ENCODE assay signal across 9 cellular contexts in the genomic region with DNA sequence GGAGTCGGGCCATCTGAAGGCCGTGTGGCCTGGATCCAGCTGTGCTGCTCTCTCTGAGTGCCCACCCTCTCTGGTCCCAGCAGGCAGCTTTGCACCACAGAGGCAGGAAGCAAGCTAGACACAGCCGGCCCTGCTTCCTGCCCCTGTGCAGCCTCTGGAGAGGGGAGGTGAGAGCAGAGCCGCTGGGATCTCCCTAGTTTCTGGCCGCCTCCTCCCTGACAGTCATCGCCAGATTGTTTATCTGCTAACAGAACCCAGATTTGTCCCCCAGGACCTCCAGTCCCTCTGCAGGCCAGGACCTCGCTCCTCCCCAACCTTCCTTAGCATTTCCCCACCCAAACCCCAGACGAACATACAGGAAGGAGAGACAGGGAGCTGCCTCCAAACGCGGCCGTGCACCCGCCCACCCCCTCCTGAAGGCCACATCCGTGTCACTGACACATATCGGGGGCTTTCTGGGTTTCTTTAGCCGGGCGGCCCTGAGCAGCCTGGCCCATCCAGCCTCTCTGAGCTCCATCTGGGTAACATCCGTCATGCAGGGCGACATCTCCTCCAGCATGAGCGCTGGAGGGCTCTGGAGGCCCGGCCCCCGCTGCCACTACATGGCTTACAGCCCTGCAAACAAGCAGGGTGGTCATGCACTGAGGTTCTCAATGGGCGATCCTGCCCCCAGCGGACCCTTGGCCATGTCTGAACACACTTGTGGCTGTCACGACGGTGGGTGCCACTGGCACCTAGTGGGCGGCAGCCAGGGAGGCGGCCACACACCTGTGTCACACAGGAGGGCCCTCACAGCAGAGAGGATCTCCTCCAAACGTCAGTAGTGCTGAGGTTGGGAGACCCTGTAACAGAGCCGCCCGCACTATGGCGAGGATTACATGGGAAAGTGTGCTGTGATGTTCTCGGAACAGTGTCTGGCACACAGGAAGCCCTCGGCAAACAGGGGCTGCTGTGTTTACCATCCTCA. TPM values are rescaled to one million over a fixed set of nuclear protein-coding genes. Genes with fewer than 3 reads are reported as not detected.
A peak's percentile ranks its signal among the peaks of the same experiment; 100 is the strongest.
DNase-seq lines count a peak whose midpoint lies in the region; ATAC-seq and TF ChIP-seq lines count a peak whose summit lies in the region.
"Had no signal": no experiment of that assay in that cellular context is flagged by ENCODE, and none has a peak within 500 bp of the region (broad histone marks: within the 10 kb centered on the region; RNA-seq: fewer than 3 reads in every experiment).

No MANE protein-coding gene starts in this region.

- no peak overlapping the region for H3K4me3 ChIP-seq in right atrium auricular region

- peaks cover 0 to 40% of the 10 kb centered on the region in 2 donors for H3K4me1 ChIP-seq in right atrium auricular region

- no peak for ATAC-seq in HG03139 (IDR thresholded peaks at IDR 0.05; ENCODE audit: unreplicated experiment)
- ATAC-seq in GM21576 (IDR thresholded peaks at IDR 0.05; ENCODE audit: unreplicated experiment) = no peak

- DNase-seq in activated effector memory CD4-positive, alpha-beta T cell treated with Interleukin-2 at 50 U/mL for 16 hours = peak; percentile 75
- DNase-seq in right atrium auricular region (ENCODE audit: low spot score) = peak; percentile 79
- DNase-seq in stimulated activated CD4-positive, alpha-beta T cell treated with anti-CD3 and anti-CD28 coated beads, TNF-alpha, amount 100 ng/mL, for 48 hours (ENCODE audit: low read depth in 3 of 3) = peak in 2 of 3 donors; percentile 25 to 41
- no peak for DNase-seq in NCI-H1092 (lab: John Stamatoyannopoulos, UW)
- no peak for DNase-seq in NCI-H446 (lab: John Stamatoyannopoulos, UW)

- no peaks in the 10 kb centered on the region for H3K27me3 ChIP-seq in right atrium auricular region

- peak overlapping the region; percentile 63 for H3K27ac ChIP-seq in KOPT-K1 (ENCODE audit: low read depth, low read length, poor library complexity, severe bottlenecking)
- H3K27ac ChIP-seq in right atrium auricular region = peak overlapping the region; percentile 43 to 70

- no peaks in the 10 kb centered on the region for H3K36me3 ChIP-seq in KOPT-K1 (ENCODE audit: insufficient read depth, low read length)
- no peaks in the 10 kb centered on the region for H3K36me3 ChIP-seq in right atrium auricular region

- no peaks in the 10 kb centered on the region for H3K9me3 ChIP-seq in KOPT-K1 (ENCODE audit: insufficient read depth, low read length, poor library complexity, severe bottlenecking)
- H3K9me3 ChIP-seq in right atrium auricular region = no peaks in the 10 kb centered on the region

- TF ChIP-seq CTCF in right atrium auricular region (IDR thresholded peaks at IDR 0.05) = no peak

RNA-seq across cellular contexts. Expression of a gene that starts 47.6 kb away (rescaled TPM):
- total RNA-seq in right atrium auricular region = not detected
- total RNA-seq: M059J had no signal

RNA-seq across cellular contexts. Expression of a gene that starts 54.4 kb away (rescaled TPM):
- under 1 TPM; 0.63 to 0.94 TPM for total RNA-seq in right atrium auricular region

Comparison
In these comparisons a context has a peak if more than half of its experiments do, and no peak if none do; other contexts are left out.
1. DNase-seq: peak in activated effector memory CD4-positive, alpha-beta T cell treated with Interleukin-2 at 50 U/mL for 16 hours (single experiment), right atrium auricular region (single experiment) and stimulated activated CD4-positive, alpha-beta T cell treated with anti-CD3 and anti-CD28 coated beads, TNF-alpha, amount 100 ng/mL, for 48 hours (2 of 3); none in NCI-H1092 (single experiment) and NCI-H446 (0 of 2).